Comparison of ENCODE assay signal across 11 cellular contexts in genomic region chr12:48810817-48811453, GRCh38. TPM values are rescaled to one million over a fixed set of nuclear protein-coding genes. Genes with fewer than 3 reads are reported as not detected.
DNase-seq lines count a peak whose midpoint lies in the region; ATAC-seq, FAIRE-seq and TF ChIP-seq lines count a peak whose summit lies in the region.
"Had no signal": no experiment of that assay in that cellular context is flagged by ENCODE, and none has a peak within 500 bp of the region (broad histone marks: within the 10 kb centered on the region; RNA-seq: fewer than 3 reads in every experiment).

No MANE protein-coding gene starts in this region.

- no peaks in the 10 kb centered on the region for H3K27me3 ChIP-seq in PC-9 (ENCODE audit: insufficient read depth, low read depth)
- H3K27me3 ChIP-seq: BLaER1 had no signal

- H3K9me3 Mint-ChIP-seq in neural crest cell = no peaks in the 10 kb centered on the region

- BruUV-seq in PC-9 (replicated peaks; lab: Mats Ljungman, UMichigan) = no TSS peak

- peaks cover 4% of the 10 kb centered on the region; the same call in 1 of the 2 replicates for H3F3A ChIP-seq in PC-9 (ENCODE audit: insufficient read depth, low read depth)

- no peak overlapping the region for H3K27ac Mint-ChIP-seq in neural crest cell (ENCODE audit: unreplicated experiment)

- intact Hi-C loops in PC-9 (cut with micrococcal nuclease; ENCODE audit: unreplicated experiment) = no loop called here
- intact Hi-C loops in sciatic nerve (cut with DNase I) = no loop called here

- H3K4me2 ChIP-seq in PC-9 = peak overlapping the region; percentile 16; the same call in 1 of the 2 replicates
- H3K4me2 ChIP-seq: BLaER1 had no signal

- peak overlapping the region; percentile 68 for H3K4me3 Mint-ChIP-seq in neural crest cell

- peaks cover 10% of the 10 kb centered on the region for H3K27me3 Mint-ChIP-seq in neural crest cell (ENCODE audit: low read depth)

- no peaks in the 10 kb centered on the region for H3K9me3 ChIP-seq in PC-9 (ENCODE audit: insufficient read depth, low read depth)
- H3K9me3 ChIP-seq: BLaER1 had no signal

- H3K36me3 Mint-ChIP-seq in neural crest cell (ENCODE audit: low read depth) = no peaks in the 10 kb centered on the region

- POLR2A ChIA-PET in PC-9 (lab: Charles Lee; ENCODE audit: unreplicated experiment) = no interaction called here

- H4K20me1 ChIP-seq in PC-9 (ENCODE audit: insufficient read depth) = no peaks in the 10 kb centered on the region
- H4K20me1 ChIP-seq: BLaER1 had no signal

- TF ChIP-seq CTCF in AG09309 (IDR thresholded peaks at IDR 0.05; ENCODE audit: control insufficient read depth, insufficient read depth, low read depth, low read length, missing control alignments) (no peak), PC-9 (conservative IDR thresholded peaks at IDR 0.05) (no peak), neural crest cell (conservative IDR thresholded peaks at IDR 0.05) (no peak)

- H3K9me2 ChIP-seq in PC-9 (ENCODE audit: insufficient read depth) = no peaks in the 10 kb centered on the region

- H3K27ac ChIP-seq in PC-9 = no peak overlapping the region
- H3K27ac ChIP-seq: BLaER1 had no signal

- H3K36me3 ChIP-seq in PC-9 (ENCODE audit: low read depth) = no peaks in the 10 kb centered on the region
- H3K36me3 ChIP-seq: BLaER1 had no signal

- DNase-seq in AG09309 (ENCODE audit: low read depth) (peak; percentile 64), PC-9 (peak in 1 of 2 experiments; percentile 67), neural crest cell (ENCODE audit: low read depth, low spot score) (no peak), sciatic nerve (ENCODE audit: low spot score) (no peak), NCI-H2081 (lab: John Stamatoyannopoulos, UW) (no peak)
- DNase-seq: activated T-cell treated with anti-CD3 and anti-CD28 coated beads, Interleukin-2, amount 50 U/mL, for 1 hour had no signal

- CTCF ChIA-PET in PC-9 (lab: Charles Lee) = no interaction called here

- H3K79me2 ChIP-seq in PC-9 (ENCODE audit: low read depth) = no peaks in the 10 kb centered on the region

- peaks cover 25% of the 10 kb centered on the region for H3K4me1 Mint-ChIP-seq in neural crest cell

- H2AFZ ChIP-seq in PC-9 = no peak overlapping the region

- ATAC-seq in HG02759 (IDR thresholded peaks at IDR 0.05; ENCODE audit: unreplicated experiment) (no peak), sciatic nerve (no peak), HG02885 (IDR thresholded peaks at IDR 0.05; ENCODE audit: poor library complexity, unreplicated experiment) (no peak)

- H3K4me3 ChIP-seq in AG09309 (ENCODE audit: control insufficient read depth, low read depth, low read length) (no peak overlapping the region), PC-9 (no peak overlapping the region)
- H3K4me3 ChIP-seq: BLaER1 had no signal

- FAIRE-seq in endometrium (lab: Jason Lieb, UNC) = peak; percentile 88
- FAIRE-seq: colon had no signal

- peaks cover 13% of the 10 kb centered on the region for H3K4me1 ChIP-seq in PC-9 (replicated peaks; ENCODE audit: insufficient read depth)

RNA-seq across cellular contexts. Expression of gene CACNB3, which starts 7.4 kb away (rescaled TPM):
- total RNA-seq in PC-9 (2021) (35.4 TPM in 2 replicates), neural crest cell (57.4 and 59.7 TPM in 2 replicates), sciatic nerve (24.1 TPM)

RNA-seq across cellular contexts. Expression of gene ADCY6, which starts 22.0 kb away (rescaled TPM):
- 48.3 and 61.9 TPM in 2 replicates for total RNA-seq in PC-9 (2021)
- 79.5 and 81.0 TPM in 2 replicates for total RNA-seq in neural crest cell
- total RNA-seq in sciatic nerve = 75.9 TPM

RNA-seq across cellular contexts. Expression of gene DDX23, which starts 41.0 kb away (rescaled TPM):
- 91.4 and 108 TPM in 2 replicates for total RNA-seq in PC-9 (2021)
- 119 and 124 TPM in 2 replicates for total RNA-seq in neural crest cell
- total RNA-seq in sciatic nerve = 60.2 TPM

RNA-seq across cellular contexts. Expression of gene RND1, which starts 54.7 kb away (rescaled TPM):
- total RNA-seq in PC-9 (2021) (2.7 and 4.0 TPM in 2 replicates), neural crest cell (4.2 and 6.1 TPM in 2 replicates), sciatic nerve (4.5 TPM)
